ENCODE assay signal across 9 cellular contexts in the genomic region with DNA sequence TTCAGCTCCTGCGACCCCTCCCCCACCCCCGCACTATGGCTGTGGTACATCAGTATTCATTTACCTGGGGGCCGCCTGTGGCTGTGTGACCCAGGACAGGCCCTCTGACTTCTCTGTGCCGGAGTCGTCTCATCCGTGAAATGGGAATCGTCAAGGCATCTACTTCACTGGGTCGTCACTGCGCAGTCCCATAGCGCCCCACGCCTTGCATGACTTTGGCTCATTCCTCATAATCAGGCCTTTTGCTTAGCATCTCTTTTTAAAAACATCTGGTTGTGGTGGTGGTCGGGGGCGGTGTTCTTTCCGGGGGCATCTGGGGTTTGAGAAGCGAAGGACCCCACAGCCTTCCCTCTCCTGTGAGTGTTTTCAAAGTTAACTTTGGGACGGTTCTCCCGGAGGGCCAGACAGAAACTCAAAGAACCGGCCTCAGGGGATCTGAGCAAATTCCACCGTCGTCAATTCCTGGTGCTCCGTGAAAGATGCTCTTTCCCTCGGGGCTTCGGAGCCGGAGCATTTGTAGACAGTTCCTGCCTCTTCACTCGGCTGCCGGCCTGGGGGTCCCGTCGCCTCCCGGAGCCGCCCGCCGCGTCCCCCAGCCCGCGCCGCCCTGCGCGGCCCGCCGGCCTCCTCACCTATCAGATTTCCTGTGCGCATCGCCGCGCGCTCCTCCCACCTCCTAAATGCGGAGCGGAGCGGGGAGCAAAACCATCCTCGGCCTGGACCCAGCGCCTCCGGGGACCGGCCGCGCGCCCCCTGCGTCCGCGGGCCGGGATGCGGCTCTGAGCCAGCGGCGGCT. TPM values are rescaled to one million over a fixed set of nuclear protein-coding genes. Genes with fewer than 3 reads are reported as not detected.
A peak's percentile ranks its signal among the peaks of the same experiment; 100 is the strongest.
DNase-seq lines count a peak whose midpoint lies in the region; ATAC-seq and TF ChIP-seq lines count a peak whose summit lies in the region.
"Had no signal": no experiment of that assay in that cellular context is flagged by ENCODE, and none has a peak within 500 bp of the region (broad histone marks: within the 10 kb centered on the region; RNA-seq: fewer than 3 reads in every experiment).

A gene with protein sequence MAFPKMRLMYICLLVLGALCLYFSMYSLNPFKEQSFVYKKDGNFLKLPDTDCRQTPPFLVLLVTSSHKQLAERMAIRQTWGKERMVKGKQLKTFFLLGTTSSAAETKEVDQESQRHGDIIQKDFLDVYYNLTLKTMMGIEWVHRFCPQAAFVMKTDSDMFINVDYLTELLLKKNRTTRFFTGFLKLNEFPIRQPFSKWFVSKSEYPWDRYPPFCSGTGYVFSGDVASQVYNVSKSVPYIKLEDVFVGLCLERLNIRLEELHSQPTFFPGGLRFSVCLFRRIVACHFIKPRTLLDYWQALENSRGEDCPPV (plus strand): TSS at position 708 of the 796 bp plus-strand sequence. CDS start 47,620 bp downstream, outside the sequence.

- no peak for ATAC-seq in activated T-cell treated with anti-CD3 and anti-CD28 coated beads, Interleukin-2, amount 50 U/mL, for 72 hours (replicated peaks in 1 of 2)
- no peak for ATAC-seq in activated CD4-positive, CD25-positive, alpha-beta regulatory T cell treated with anti-CD3 and anti-CD28 coated beads, Interleukin-2, amount 50 U/mL, for 24 hours

- no peaks in the 10 kb centered on the region for H3K9me2 ChIP-seq in OCI-LY7 (ENCODE audit: insufficient read depth, low read length)

- 4% methylated on average over 62 of the region's 62 CpGs for WGBS in urinary bladder

- no peaks in the 10 kb centered on the region for H4K20me1 ChIP-seq in OCI-LY7 (ENCODE audit: insufficient read depth, low read length)

- H3K79me2 ChIP-seq in OCI-LY7 (ENCODE audit: insufficient read depth, low read depth, low read length), result no peaks in the 10 kb centered on the region

- CTCF ChIA-PET in OCI-LY7 (lab: Charles Lee; ENCODE audit: unreplicated experiment), result no interaction called here

- DNase-seq in activated T-cell treated with anti-CD3 and anti-CD28 coated beads, Interleukin-2, amount 50 U/mL, for 72 hours, result no peak
- no peak for DNase-seq in activated T-cell treated with anti-CD3 and anti-CD28 coated beads, Interleukin-2, amount 50 U/mL, for 48 hours
- DNase-seq in brain microvascular endothelial cell (no peak), medulla oblongata (ENCODE audit: extremely low spot score) (peak; percentile 29), OCI-LY7 (ENCODE audit: low spot score) (no peak)
- no peak for DNase-seq in activated CD8-positive, alpha-beta memory T cell treated with anti-CD3 and anti-CD28 coated beads for 24 hours

- H3K4me3 ChIP-seq in brain microvascular endothelial cell (ENCODE audit: low read depth, low read length), result peak within 1 kb of the TSS; percentile 48
- H3K4me3 ChIP-seq in urinary bladder (ENCODE audit: low read depth, low read length), result peak within 1 kb of the TSS; percentile 47
- H3K4me3 ChIP-seq in OCI-LY7 (ENCODE audit: low read depth, low read length, poor library complexity, severe bottlenecking), result no peak within 1 kb of the TSS

- H3K4me3 Mint-ChIP-seq in activated T-cell treated with anti-CD3 and anti-CD28 coated beads, Interleukin-2, amount 50 U/mL, for 72 hours, result peak within 1 kb of the TSS; percentile 8 to 16
- H3K4me3 Mint-ChIP-seq: T-helper 1 cell treated with Interleukin-12 subunit alpha and Interleukin-12 subunit beta and Interleukin-4 antibody, amounts not matched to agents 30 μg/mL and 1 μg/mL, for 36 hours had no signal

- H3K36me3 ChIP-seq in brain microvascular endothelial cell (replicated peaks), result no peaks in the 10 kb centered on the region
- H3K36me3 ChIP-seq in urinary bladder (ENCODE audit: insufficient read depth), result no peaks in the 10 kb centered on the region
- no peaks in the 10 kb centered on the region for H3K36me3 ChIP-seq in OCI-LY7 (ENCODE audit: insufficient read depth, low read length)

- no peaks in the 10 kb centered on the region for H3K9me3 Mint-ChIP-seq in activated T-cell treated with anti-CD3 and anti-CD28 coated beads, Interleukin-2, amount 50 U/mL, for 72 hours
- H3K9me3 Mint-ChIP-seq: T-helper 1 cell treated with Interleukin-12 subunit alpha and Interleukin-12 subunit beta and Interleukin-4 antibody, amounts not matched to agents 30 μg/mL and 1 μg/mL, for 36 hours had no signal

- no peaks in the 10 kb centered on the region for H3K4me1 Mint-ChIP-seq in activated T-cell treated with anti-CD3 and anti-CD28 coated beads, Interleukin-2, amount 50 U/mL, for 72 hours (ENCODE audit: low read depth)

- no peak for TF ChIP-seq CTCF in brain microvascular endothelial cell (IDR thresholded peaks at IDR 0.05; ENCODE audit: low read depth, low read length, missing control alignments)
- no peak for TF ChIP-seq CTCF in OCI-LY7 (conservative IDR thresholded peaks at IDR 0.05; ENCODE audit: low read length)

- in situ Hi-C loops in brain microvascular endothelial cell (cut with HindIII; ENCODE audit: low pct_ligation_motif_present, low sequenced_read_pairs), result no loop called here

- no peak within 1 kb of the TSS for H3K4me2 ChIP-seq in OCI-LY7 (ENCODE audit: low read length)

- H3K4me1 ChIP-seq in urinary bladder (ENCODE audit: insufficient read depth), result no peaks in the 10 kb centered on the region
- no peaks in the 10 kb centered on the region for H3K4me1 ChIP-seq in OCI-LY7 (ENCODE audit: insufficient read depth, low read length, poor library complexity, severe bottlenecking)

- peaks cover 43% of the 10 kb centered on the region for H3K27me3 Mint-ChIP-seq in activated T-cell treated with anti-CD3 and anti-CD28 coated beads, Interleukin-2, amount 50 U/mL, for 72 hours (ENCODE audit: low read depth)

- H3K27ac Mint-ChIP-seq in activated T-cell treated with anti-CD3 and anti-CD28 coated beads, Interleukin-2, amount 50 U/mL, for 72 hours, result no peak within 1 kb of the TSS
- H3K27ac Mint-ChIP-seq: T-helper 1 cell treated with Interleukin-12 subunit alpha and Interleukin-12 subunit beta and Interleukin-4 antibody, amounts not matched to agents 30 μg/mL and 1 μg/mL, for 36 hours had no signal

- POLR2A ChIA-PET in OCI-LY7 (lab: Charles Lee), result no interaction called here

- no peaks in the 10 kb centered on the region for H3K9me3 ChIP-seq in OCI-LY7 (ENCODE audit: low read length)

- H3K27ac ChIP-seq in brain microvascular endothelial cell (no peak within 1 kb of the TSS), urinary bladder (ENCODE audit: low read depth) (no peak within 1 kb of the TSS), OCI-LY7 (ENCODE audit: low read depth, low read length, poor library complexity, severe bottlenecking) (no peak within 1 kb of the TSS)

- H3K27me3 ChIP-seq in brain microvascular endothelial cell (replicated peaks), result peaks cover 12% of the 10 kb centered on the region

- H2AFZ ChIP-seq in OCI-LY7 (ENCODE audit: low read length), result no peak within 1 kb of the TSS

- intact Hi-C loops in OCI-LY7 (cut with micrococcal nuclease; ENCODE audit: unreplicated experiment), result no loop called here

- no peaks in the 10 kb centered on the region for H3K36me3 Mint-ChIP-seq in activated T-cell treated with anti-CD3 and anti-CD28 coated beads, Interleukin-2, amount 50 U/mL, for 72 hours (ENCODE audit: insufficient read depth in 2 of 2)

- no TSS peak for BruUV-seq in OCI-LY7 (replicated peaks; lab: Mats Ljungman, UMichigan)

RNA-seq across cellular contexts. Expression of the gene that starts here (rescaled TPM):
- not detected for total RNA-seq in activated T-cell treated with anti-CD3 and anti-CD28 coated beads, Interleukin-2, amount 50 U/mL, for 72 hours
- total RNA-seq in urinary bladder (2.0 TPM), OCI-LY7 (2022) (not detected in 2 replicates)
- polyA plus RNA-seq in urinary bladder, result 0.18 TPM
- not detected in 2 replicates for total RNA-seq in OCI-LY7 (2014; rRNA removed; shearing (Covaris generic))
